Comparison of ENCODE assay signal across 1 cellular context in genomic region chr9:35754264-35754663, GRCh38.
TF ChIP-seq lines count a peak whose summit lies in the region.

A gene with protein sequence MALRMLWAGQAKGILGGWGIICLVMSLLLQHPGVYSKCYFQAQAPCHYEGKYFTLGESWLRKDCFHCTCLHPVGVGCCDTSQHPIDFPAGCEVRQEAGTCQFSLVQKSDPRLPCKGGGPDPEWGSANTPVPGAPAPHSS (minus strand): TSS chr9:35754276. CDS start chr9:35754129, 147 bp downstream.

TF ChIP-seq in endothelial cell of umbilical vein, 7 proteins besides CTCF, POLR2A, EP300 and RAD21:
- TF ChIP-seq MAX (IDR thresholded peaks at IDR 0.05; ENCODE audit: insufficient read depth, insufficient read length) (no peak), GATA2 (IDR thresholded peaks at IDR 0.05; ENCODE audit: insufficient read depth, insufficient read length, low read depth, low read length) (peak; percentile 52), FOS (IDR thresholded peaks at IDR 0.05; ENCODE audit: borderline replicate concordance, insufficient read depth, low read length) (peak; percentile 62), EZH2 (IDR thresholded peaks at IDR 0.05; ENCODE audit: borderline replicate concordance, low read depth, low read length, severe bottlenecking) (no peak), JUN (IDR thresholded peaks at IDR 0.05; ENCODE audit: borderline replicate concordance, insufficient read depth, insufficient read length, low read depth) (no peak), POLR2AphosphoS5 (IDR thresholded peaks at IDR 0.05; ENCODE audit: insufficient read depth, low read depth, low read length) (no peak), MYC (IDR thresholded peaks at IDR 0.05; ENCODE audit: low read depth, low read length) (no peak)
